ENCODE assay signal across 9 cellular contexts in genomic region chr12:30691122-30691879, GRCh38. TPM values are rescaled to one million over a fixed set of nuclear protein-coding genes. Genes with fewer than 3 reads are reported as not detected.
A peak's percentile ranks its signal among the peaks of the same experiment; 100 is the strongest.
DNase-seq lines count a peak whose midpoint lies in the region; ATAC-seq and TF ChIP-seq lines count a peak whose summit lies in the region.
"Had no signal": no experiment of that assay in that cellular context is flagged by ENCODE, and none has a peak within 500 bp of the region (broad histone marks: within the 10 kb centered on the region; RNA-seq: fewer than 3 reads in every experiment).

No MANE protein-coding gene starts in this region.

- peak overlapping the region; percentile 55 for H3K27ac ChIP-seq in osteoblast (ENCODE audit: low read depth, low read length)

- in situ Hi-C loops in GM13976 (cut with MboI; ENCODE audit: low sequenced_read_pairs, unreplicated experiment): no loop called here

- H3K4me2 ChIP-seq in osteoblast (ENCODE audit: insufficient read depth, low read length): peak overlapping the region; percentile 34

- TF ChIP-seq CTCF in osteoblast (IDR thresholded peaks at IDR 0.05; ENCODE audit: extremely low read depth, low read depth, low read length): no peak
- TF ChIP-seq CTCF in GM13976 (IDR thresholded peaks at IDR 0.05; ENCODE audit: borderline replicate concordance, control extremely low read depth, extremely low read depth, insufficient read depth, missing control alignments): no peak

- H3K27ac Mint-ChIP-seq in effector memory CD8-positive, alpha-beta T cell: peak overlapping the region; percentile 65 to 85

- H3K27me3 ChIP-seq in osteoblast (ENCODE audit: insufficient read depth, low read length): no peaks in the 10 kb centered on the region

- H3K4me1 Mint-ChIP-seq in effector memory CD8-positive, alpha-beta T cell (ENCODE audit: low read depth in 2 of 2): peaks cover 29 to 52% of the 10 kb centered on the region in 2 donors

- no peaks in the 10 kb centered on the region for H3K9me3 Mint-ChIP-seq in effector memory CD8-positive, alpha-beta T cell

- no peaks in the 10 kb centered on the region for H3K27me3 Mint-ChIP-seq in effector memory CD8-positive, alpha-beta T cell

- no peak overlapping the region for H3K4me3 Mint-ChIP-seq in effector memory CD8-positive, alpha-beta T cell

- no peak overlapping the region for H3K4me3 ChIP-seq in osteoblast (ENCODE audit: insufficient read depth, low read length)

- H2AFZ ChIP-seq in osteoblast (ENCODE audit: low read length): no peak overlapping the region

- peaks cover 13% of the 10 kb centered on the region for H3K36me3 Mint-ChIP-seq in effector memory CD8-positive, alpha-beta T cell (ENCODE audit: insufficient read depth)

- DNase-seq in ELR (ENCODE audit: low read depth): peak; percentile 88
- DNase-seq in NCI-H2196 (lab: John Stamatoyannopoulos, UW; ENCODE audit: unreplicated experiment): peak; percentile 33
- DNase-seq in effector memory CD8-positive, alpha-beta T cell: no peak
- DNase-seq in osteoblast (ENCODE audit: insufficient read length, low spot score, missing footprints): peak; percentile 79
- no peak for DNase-seq in NCI-H1930 (lab: John Stamatoyannopoulos, UW)
- DNase-seq in GM13976 (ENCODE audit: low spot score): no peak
- DNase-seq in NCI-H2227 (lab: John Stamatoyannopoulos, UW; ENCODE audit: unreplicated experiment): no peak
- DNase-seq in activated CD8-positive, alpha-beta memory T cell treated with anti-CD3 and anti-CD28 coated beads, Interleukin-2, amount 50 U/mL, for 4 hours: no peak
- DNase-seq: activated effector memory CD4-positive, alpha-beta T cell treated with anti-CD3 and anti-CD28 coated beads, Interleukin-2, amount 50 U/mL, for 16 hours had no signal

- H4K20me1 ChIP-seq in osteoblast (ENCODE audit: insufficient read depth, low read length): peaks cover 8% of the 10 kb centered on the region

- H3K4me1 ChIP-seq in osteoblast (ENCODE audit: insufficient read depth, low read length): peaks cover 31% of the 10 kb centered on the region

- H3K36me3 ChIP-seq in osteoblast (ENCODE audit: insufficient read depth, low read length): peaks cover 6% of the 10 kb centered on the region

- no peaks in the 10 kb centered on the region for H3K9me3 ChIP-seq in osteoblast (ENCODE audit: low read depth, low read length)

- no peak for ATAC-seq in effector memory CD8-positive, alpha-beta T cell (replicated peaks)

- peaks cover 66% of the 10 kb centered on the region for H3K79me2 ChIP-seq in osteoblast (ENCODE audit: insufficient read depth, low read length)

RNA-seq across cellular contexts. Expression of gene IPO8, which starts 4.4 kb away (rescaled TPM):
- total RNA-seq in osteoblast: 25.7 and 28.6 TPM in 2 replicates

Comparison
In these comparisons a context has a peak if more than half of its experiments do, and no peak if none do; other contexts are left out.
1. DNase-seq: peak in ELR (single experiment), NCI-H2196 (single experiment) and osteoblast (single experiment); none in effector memory CD8-positive, alpha-beta T cell (0 of 3), NCI-H1930 (0 of 2), GM13976 (single experiment), NCI-H2227 (single experiment) and activated CD8-positive, alpha-beta memory T cell treated with anti-CD3 and anti-CD28 coated beads, Interleukin-2, amount 50 U/mL, for 4 hours (single experiment).